29 cellular contexts compared by ENCODE assay signal in genomic region chrX:153441981-153442380, GRCh38. TPM values are rescaled to one million over a fixed set of nuclear protein-coding genes. Genes with fewer than 3 reads are reported as not detected.
"Had no signal": no experiment of that assay in that cellular context is flagged by ENCODE, and none has a peak within 500 bp of the region (broad histone marks: within the 10 kb centered on the region; RNA-seq: fewer than 3 reads in every experiment).

No MANE protein-coding gene starts in this region.

- H3K9me3 Mint-ChIP-seq: immature natural killer cell; stimulated activated naive CD8-positive, alpha-beta T cell treated with anti-CD3 and anti-CD28 coated beads, Interleukin-15, Interleukin-2, amounts not matched to agents 100 ng/mL and 50 ng/mL, for 24 hours had no signal

- H3K4me3 ChIP-seq: coronary artery, esophagus squamous epithelium, left ventricle myocardium inferior, lung, psoas muscle, spleen, tibial artery, upper lobe of left lung, uterus had no signal

- H3K36me3 Mint-ChIP-seq: immature natural killer cell; naive B cell; stimulated activated memory B cell treated with anti-CD40 and anti-IgM and Interleukin-4, amounts not matched to agents 10 μg/mL and 1 μg/mL and 100 μg/mL, for 72 hours had no signal

- H3K79me2 ChIP-seq: parathyroid adenoma had no signal

- H3K27ac Mint-ChIP-seq: immature natural killer cell; naive B cell; nephron; stimulated activated memory B cell treated with anti-CD40 and anti-IgM and Interleukin-4, amounts not matched to agents 10 μg/mL and 1 μg/mL and 100 μg/mL, for 72 hours; stimulated activated naive CD8-positive, alpha-beta T cell treated with anti-CD3 and anti-CD28 coated beads, Interleukin-15, Interleukin-2, amounts not matched to agents 100 ng/mL and 50 ng/mL, for 24 hours had no signal

- ATAC-seq: left cardiac atrium; psoas muscle; sciatic nerve; stimulated activated memory B cell treated with anti-CD40 and anti-IgM and Interleukin-4, amounts not matched to agents 10 μg/mL and 1 μg/mL and 100 μg/mL, for 72 hours had no signal

- H2AFZ ChIP-seq: parathyroid adenoma had no signal

- H3K36me3 ChIP-seq: esophagus squamous epithelium, left ventricle myocardium inferior, tibial artery, upper lobe of left lung, uterus had no signal

- H3K4me1 Mint-ChIP-seq: immature natural killer cell; naive B cell; nephron; stimulated activated memory B cell treated with anti-CD40 and anti-IgM and Interleukin-4, amounts not matched to agents 10 μg/mL and 1 μg/mL and 100 μg/mL, for 72 hours had no signal

- H3K4me1 ChIP-seq: left ventricle myocardium inferior, parathyroid adenoma, psoas muscle, spleen, tibial artery, upper lobe of left lung, uterus had no signal

- H3K9me3 ChIP-seq: esophagus squamous epithelium, left ventricle myocardium inferior, psoas muscle, uterus had no signal

- H3K9ac ChIP-seq: parathyroid adenoma had no signal

- H3K4me3 Mint-ChIP-seq: immature natural killer cell; naive B cell; nephron; stimulated activated memory B cell treated with anti-CD40 and anti-IgM and Interleukin-4, amounts not matched to agents 10 μg/mL and 1 μg/mL and 100 μg/mL, for 72 hours; stimulated activated naive CD8-positive, alpha-beta T cell treated with anti-CD3 and anti-CD28 coated beads, Interleukin-15, Interleukin-2, amounts not matched to agents 100 ng/mL and 50 ng/mL, for 24 hours had no signal

- H3K27ac ChIP-seq: coronary artery, esophagus squamous epithelium, left ventricle myocardium inferior, parathyroid adenoma, psoas muscle, spleen, tibial artery, upper lobe of left lung, uterus had no signal

- DNase-seq: effector CD4-positive, alpha-beta T cell; esophagus squamous epithelium; foreskin fibroblast; immature natural killer cell; kidney; left cardiac atrium; left ventricle myocardium inferior; mesendoderm; naive B cell; occipital lobe; psoas muscle; retina; spleen; stimulated activated CD4-positive, alpha-beta T cell treated with anti-CD3 and anti-CD28 coated beads, Interleukin-15, amount 100 ng/mL, for 24 hours; stimulated activated CD4-positive, alpha-beta T cell treated with anti-CD3 and anti-CD28 coated beads, Interleukin-1b, Interleukin-23, amount 100 ng/mL, for 48 hours; stimulated activated CD4-positive, alpha-beta T cell treated with anti-CD3 and anti-CD28 coated beads, Interleukin-4, amount 100 ng/mL, for 24 hours; tibial artery; upper lobe of left lung; uterus had no signal

- H3K27me3 Mint-ChIP-seq: stimulated activated naive CD8-positive, alpha-beta T cell treated with anti-CD3 and anti-CD28 coated beads, Interleukin-15, Interleukin-2, amounts not matched to agents 100 ng/mL and 50 ng/mL, for 24 hours had no signal

- H3K27me3 ChIP-seq: tibial artery, upper lobe of left lung had no signal

- FAIRE-seq: kidney had no signal

RNA-seq across cellular contexts. Expression of gene TREX2, which starts 3.9 kb away (rescaled TPM):
- total RNA-seq: left ventricle myocardium inferior, occipital lobe had no signal

RNA-seq across cellular contexts. Expression of gene PNMA6E, which starts 40.8 kb away (rescaled TPM):
- total RNA-seq: dermis microvascular lymphatic vessel endothelial cell, esophagus squamous epithelium, kidney, left cardiac atrium, left ventricle myocardium inferior, lung, occipital lobe, psoas muscle, sciatic nerve, skeletal muscle tissue, spleen, temporal lobe, uterus had no signal
- polyA plus RNA-seq: immature natural killer cell, psoas muscle, spleen had no signal

RNA-seq across cellular contexts. Expression of gene BGN, which starts 52.8 kb away (rescaled TPM):
- polyA plus RNA-seq: immature natural killer cell had no signal
